Comparison of ENCODE assay signal across 1 cellular context in genomic region chr5:107671742-107672211, GRCh38.
TF ChIP-seq lines count a peak whose summit lies in the region.

No MANE protein-coding gene starts in this region.

TF ChIP-seq in GM23338, 12 proteins besides CTCF, POLR2A, EP300 and RAD21 (continued from another document):
- TF ChIP-seq ZNF462 (CRISPR knock-in tag; IDR thresholded peaks at IDR 0.05) (no peak), EZH2 (IDR thresholded peaks at IDR 0.05; ENCODE audit: low read depth, unreplicated experiment) (no peak), JUNB (IDR thresholded peaks at IDR 0.05; ENCODE audit: unreplicated experiment) (no peak)
TF ChIP-seq in GM23338: peak in this region for 0.
